Comparison of ENCODE assay signal across 8 cellular contexts in the genomic region with DNA sequence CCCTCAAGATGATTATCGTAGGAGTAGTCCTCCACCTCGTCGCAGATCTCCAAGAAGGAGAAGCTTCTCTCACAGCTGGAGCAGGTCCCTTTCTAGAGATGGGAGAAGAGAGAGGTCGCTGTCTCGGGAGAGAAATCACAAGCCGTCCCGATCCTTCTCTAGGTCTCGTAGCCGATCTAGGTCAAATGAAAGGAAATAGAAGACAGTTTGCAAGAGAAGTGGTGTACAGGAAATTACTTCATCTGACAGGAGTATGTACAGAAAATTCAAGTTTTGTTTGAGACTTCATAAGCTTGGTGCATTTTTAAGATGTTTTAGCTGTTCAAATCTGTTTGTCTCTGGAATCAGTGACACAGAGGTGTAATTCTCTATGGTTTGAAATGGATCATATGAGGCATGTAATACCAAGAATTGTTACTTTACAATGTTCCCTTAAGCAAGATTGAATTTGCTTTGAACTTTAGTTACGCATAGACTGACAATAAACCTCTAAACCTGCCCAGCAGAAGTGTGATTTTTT. TPM values are rescaled to one million over a fixed set of nuclear protein-coding genes. Genes with fewer than 3 reads are reported as not detected.
DNase-seq lines count a peak whose midpoint lies in the region; ATAC-seq, FAIRE-seq and TF ChIP-seq lines count a peak whose summit lies in the region.
"Not testable (repeated sequence)": the region's sequence is repeated elsewhere in the genome, so short reads cannot be mapped to it uniquely, and the experiment has no call there.

No MANE protein-coding gene starts in this region.

- TF ChIP-seq CTCF in Loucy (conservative IDR thresholded peaks at IDR 0.05; ENCODE audit: low read length) = not testable (repeated sequence)

- not testable (repeated sequence) for H4K20me1 ChIP-seq in Loucy (ENCODE audit: insufficient read depth, low read length, poor library complexity, severe bottlenecking)

- H3K4me3 ChIP-seq in CD4-positive, CD25-positive, alpha-beta regulatory T cell (ENCODE audit: low read depth, low read length) = not testable (repeated sequence)
- peak overlapping the region; percentile 34 for H3K4me3 ChIP-seq in Loucy (ENCODE audit: low read length, poor library complexity, severe bottlenecking)

- intact Hi-C loops in activated CD4-positive, alpha-beta T cell treated with anti-CD3 and anti-CD28 coated beads, Interleukin-2, amount 10 ng/mL, durations not matched to agents 24 days and 14 days (cut with micrococcal nuclease); activated T-helper 1 cell treated with anti-CD3 and anti-CD28 coated beads, Interleukin-12 subunit alpha, Interleukin-12 subunit beta, Interleukin-2, Interleukin-4 antibody, amounts not matched to agents 30 ng/mL and 10 ng/mL and 1 ng/mL, durations not matched to agents 14 hours and 24 hours and 36 hours (cut with micrococcal nuclease): not testable (repeated sequence)

- POLR2A ChIA-PET in activated CD8-positive, alpha-beta T cell treated with anti-CD3 and anti-CD28 coated beads, Interleukin-2, amount 10 ng/mL, durations not matched to agents 7 days and 5 days (lab: Charles Lee) = not testable (repeated sequence)

- H3K27me3 Mint-ChIP-seq in CD4-positive, CD25-positive, alpha-beta regulatory T cell = peaks cover 40% of the 10 kb centered on the region
- peaks cover 28% of the 10 kb centered on the region for H3K27me3 Mint-ChIP-seq in activated CD4-positive, alpha-beta T cell treated with anti-CD3 and anti-CD28 coated beads, Interleukin-2, amount 10 ng/mL, durations not matched to agents 24 days and 14 days
- H3K27me3 Mint-ChIP-seq in activated CD8-positive, alpha-beta T cell treated with anti-CD3 and anti-CD28 coated beads, Interleukin-2, amount 10 ng/mL, durations not matched to agents 7 days and 5 days (ENCODE audit: low read depth) = peaks cover 11% of the 10 kb centered on the region
- H3K27me3 Mint-ChIP-seq in activated T-helper 1 cell treated with anti-CD3 and anti-CD28 coated beads, Interleukin-12 subunit alpha, Interleukin-12 subunit beta, Interleukin-2, Interleukin-4 antibody, amounts not matched to agents 30 ng/mL and 10 ng/mL and 1 ng/mL, durations not matched to agents 14 hours and 24 hours and 36 hours (ENCODE audit: insufficient read depth) = peaks cover 12% of the 10 kb centered on the region
- not testable (repeated sequence) for H3K27me3 Mint-ChIP-seq in activated naive CD4-positive, alpha-beta T cell treated with anti-CD3 and anti-CD28 coated beads, Interleukin-2, amount 50 U/mL, for 24 hours

- H2AFZ ChIP-seq in Loucy (ENCODE audit: low read length) = peak overlapping the region; percentile 35; the same call in 1 of the 2 replicates

- H3K9ac ChIP-seq in Loucy (ENCODE audit: low read depth, low read length, poor library complexity, severe bottlenecking) = not testable (repeated sequence)

- peak overlapping the region; percentile 62 for H3K4me2 ChIP-seq in Loucy (ENCODE audit: low read depth, low read length, poor library complexity, severe bottlenecking)

- H3K9me2 ChIP-seq in Loucy (replicated peaks; ENCODE audit: low read depth, low read length) = not testable (repeated sequence)

- peak; percentile 10 for FAIRE-seq in colon (lab: Jason Lieb, UNC)

- not testable (repeated sequence) for H3K27me3 ChIP-seq in CD4-positive, CD25-positive, alpha-beta regulatory T cell (ENCODE audit: control insufficient read depth, insufficient read depth, low read length)
- H3K27me3 ChIP-seq in Loucy (ENCODE audit: insufficient read depth, low read length, poor library complexity, severe bottlenecking) = peaks cover 49% of the 10 kb centered on the region

- H3F3A ChIP-seq in Loucy (ENCODE audit: low read depth) = not testable (repeated sequence)

- H3K27ac Mint-ChIP-seq in CD4-positive, CD25-positive, alpha-beta regulatory T cell = peak overlapping the region in 2 of 3 donors; percentile 26 to 62
- peak overlapping the region; percentile 31 for H3K27ac Mint-ChIP-seq in activated CD4-positive, alpha-beta T cell treated with anti-CD3 and anti-CD28 coated beads, Interleukin-2, amount 10 ng/mL, durations not matched to agents 24 days and 14 days
- H3K27ac Mint-ChIP-seq in activated CD8-positive, alpha-beta T cell treated with anti-CD3 and anti-CD28 coated beads, Interleukin-2, amount 10 ng/mL, durations not matched to agents 7 days and 5 days = peak overlapping the region; percentile 48
- peak overlapping the region; percentile 62 for H3K27ac Mint-ChIP-seq in activated T-helper 1 cell treated with anti-CD3 and anti-CD28 coated beads, Interleukin-12 subunit alpha, Interleukin-12 subunit beta, Interleukin-2, Interleukin-4 antibody, amounts not matched to agents 30 ng/mL and 10 ng/mL and 1 ng/mL, durations not matched to agents 14 hours and 24 hours and 36 hours
- H3K27ac Mint-ChIP-seq in activated naive CD4-positive, alpha-beta T cell treated with anti-CD3 and anti-CD28 coated beads, Interleukin-2, amount 50 U/mL, for 24 hours = peak overlapping the region; percentile 65
- H3K27ac Mint-ChIP-seq in stimulated activated effector memory CD8-positive, alpha-beta T cell treated with anti-CD3 and anti-CD28 coated beads, Interleukin-12 subunit alpha, Interleukin-12 subunit beta, amount 100 ng/mL, for 72 hours = peak overlapping the region; percentile 96

- not testable (repeated sequence) for ATAC-seq in CD4-positive, CD25-positive, alpha-beta regulatory T cell (ENCODE audit: low read depth in 2 of 2); activated CD8-positive, alpha-beta T cell treated with anti-CD3 and anti-CD28 coated beads, Interleukin-2, amount 10 ng/mL, durations not matched to agents 7 days and 5 days
- ATAC-seq in stimulated activated effector memory CD8-positive, alpha-beta T cell treated with anti-CD3 and anti-CD28 coated beads, Interleukin-12 subunit alpha, Interleukin-12 subunit beta, amount 100 ng/mL, for 72 hours = peak; percentile 72

- not testable (repeated sequence) for H3K79me2 ChIP-seq in Loucy (ENCODE audit: insufficient read depth, low read length)

- H3K27ac ChIP-seq in CD4-positive, CD25-positive, alpha-beta regulatory T cell (ENCODE audit: insufficient read depth, low read length, poor library complexity, severe bottlenecking) = not testable (repeated sequence)

- H3K36me3 Mint-ChIP-seq in CD4-positive, CD25-positive, alpha-beta regulatory T cell; activated CD4-positive, alpha-beta T cell treated with anti-CD3 and anti-CD28 coated beads, Interleukin-2, amount 10 ng/mL, durations not matched to agents 24 days and 14 days (ENCODE audit: low read depth); activated CD8-positive, alpha-beta T cell treated with anti-CD3 and anti-CD28 coated beads, Interleukin-2, amount 10 ng/mL, durations not matched to agents 7 days and 5 days (ENCODE audit: low read depth); activated T-helper 1 cell treated with anti-CD3 and anti-CD28 coated beads, Interleukin-12 subunit alpha, Interleukin-12 subunit beta, Interleukin-2, Interleukin-4 antibody, amounts not matched to agents 30 ng/mL and 10 ng/mL and 1 ng/mL, durations not matched to agents 14 hours and 24 hours and 36 hours (ENCODE audit: low read depth); activated naive CD4-positive, alpha-beta T cell treated with anti-CD3 and anti-CD28 coated beads, Interleukin-2, amount 50 U/mL, for 24 hours; stimulated activated effector memory CD8-positive, alpha-beta T cell treated with anti-CD3 and anti-CD28 coated beads, Interleukin-12 subunit alpha, Interleukin-12 subunit beta, amount 100 ng/mL, for 72 hours: not testable (repeated sequence)

- DNase-seq in CD4-positive, CD25-positive, alpha-beta regulatory T cell; activated CD4-positive, alpha-beta T cell treated with anti-CD3 and anti-CD28 coated beads, Interleukin-2, amount 10 ng/mL, durations not matched to agents 24 days and 14 days; activated CD8-positive, alpha-beta T cell treated with anti-CD3 and anti-CD28 coated beads, Interleukin-2, amount 10 ng/mL, durations not matched to agents 7 days and 5 days; activated T-helper 1 cell treated with anti-CD3 and anti-CD28 coated beads, Interleukin-12 subunit alpha, Interleukin-12 subunit beta, Interleukin-2, Interleukin-4 antibody, amounts not matched to agents 30 ng/mL and 10 ng/mL and 1 ng/mL, durations not matched to agents 14 hours and 24 hours and 36 hours (ENCODE audit: low spot score); stimulated activated effector memory CD8-positive, alpha-beta T cell treated with anti-CD3 and anti-CD28 coated beads, Interleukin-12 subunit alpha, Interleukin-12 subunit beta, amount 100 ng/mL, for 72 hours (ENCODE audit: low spot score in 2 of 2): not testable (repeated sequence)

- not testable (repeated sequence) for H3K36me3 ChIP-seq in CD4-positive, CD25-positive, alpha-beta regulatory T cell (ENCODE audit: control insufficient read depth, insufficient read depth, low read length); Loucy (ENCODE audit: insufficient read depth, low read length)

- not testable (repeated sequence) for H3K9me3 Mint-ChIP-seq in CD4-positive, CD25-positive, alpha-beta regulatory T cell; activated CD4-positive, alpha-beta T cell treated with anti-CD3 and anti-CD28 coated beads, Interleukin-2, amount 10 ng/mL, durations not matched to agents 24 days and 14 days; activated CD8-positive, alpha-beta T cell treated with anti-CD3 and anti-CD28 coated beads, Interleukin-2, amount 10 ng/mL, durations not matched to agents 7 days and 5 days (ENCODE audit: insufficient read depth); activated T-helper 1 cell treated with anti-CD3 and anti-CD28 coated beads, Interleukin-12 subunit alpha, Interleukin-12 subunit beta, Interleukin-2, Interleukin-4 antibody, amounts not matched to agents 30 ng/mL and 10 ng/mL and 1 ng/mL, durations not matched to agents 14 hours and 24 hours and 36 hours; activated naive CD4-positive, alpha-beta T cell treated with anti-CD3 and anti-CD28 coated beads, Interleukin-2, amount 50 U/mL, for 24 hours; stimulated activated effector memory CD8-positive, alpha-beta T cell treated with anti-CD3 and anti-CD28 coated beads, Interleukin-12 subunit alpha, Interleukin-12 subunit beta, amount 100 ng/mL, for 72 hours

- CTCF ChIA-PET in activated CD8-positive, alpha-beta T cell treated with anti-CD3 and anti-CD28 coated beads, Interleukin-2, amount 10 ng/mL, durations not matched to agents 7 days and 5 days (lab: Charles Lee) = interaction anchor here (1.0 kb wide), 1 partner anchor 56 kb away, joined by 4 read pairs; no protein-coding TSS in a partner anchor

- peaks cover 11% of the 10 kb centered on the region for H3K4me1 ChIP-seq in CD4-positive, CD25-positive, alpha-beta regulatory T cell (ENCODE audit: control insufficient read depth, insufficient read depth, low read length, poor library complexity, severe bottlenecking)
- H3K4me1 ChIP-seq in Loucy (ENCODE audit: insufficient read depth, low read length, poor library complexity, severe bottlenecking) = peaks cover 13% of the 10 kb centered on the region

- H3K4me1 Mint-ChIP-seq in CD4-positive, CD25-positive, alpha-beta regulatory T cell = peaks cover 9 to 29% (median 16%) of the 10 kb centered on the region in 4 donors
- H3K4me1 Mint-ChIP-seq in activated CD4-positive, alpha-beta T cell treated with anti-CD3 and anti-CD28 coated beads, Interleukin-2, amount 10 ng/mL, durations not matched to agents 24 days and 14 days = peaks cover 17% of the 10 kb centered on the region
- peaks cover 31% of the 10 kb centered on the region for H3K4me1 Mint-ChIP-seq in activated CD8-positive, alpha-beta T cell treated with anti-CD3 and anti-CD28 coated beads, Interleukin-2, amount 10 ng/mL, durations not matched to agents 7 days and 5 days (ENCODE audit: low read depth)
- peaks cover 21% of the 10 kb centered on the region for H3K4me1 Mint-ChIP-seq in activated T-helper 1 cell treated with anti-CD3 and anti-CD28 coated beads, Interleukin-12 subunit alpha, Interleukin-12 subunit beta, Interleukin-2, Interleukin-4 antibody, amounts not matched to agents 30 ng/mL and 10 ng/mL and 1 ng/mL, durations not matched to agents 14 hours and 24 hours and 36 hours (ENCODE audit: low read depth)
- H3K4me1 Mint-ChIP-seq in activated naive CD4-positive, alpha-beta T cell treated with anti-CD3 and anti-CD28 coated beads, Interleukin-2, amount 50 U/mL, for 24 hours = peaks cover 34% of the 10 kb centered on the region
- H3K4me1 Mint-ChIP-seq in stimulated activated effector memory CD8-positive, alpha-beta T cell treated with anti-CD3 and anti-CD28 coated beads, Interleukin-12 subunit alpha, Interleukin-12 subunit beta, amount 100 ng/mL, for 72 hours = peaks cover 48% of the 10 kb centered on the region

- peak overlapping the region in 1 of 4 donors; percentile 4 for H3K4me3 Mint-ChIP-seq in CD4-positive, CD25-positive, alpha-beta regulatory T cell
- H3K4me3 Mint-ChIP-seq in activated CD4-positive, alpha-beta T cell treated with anti-CD3 and anti-CD28 coated beads, Interleukin-2, amount 10 ng/mL, durations not matched to agents 24 days and 14 days = peak overlapping the region; percentile 46
- peak overlapping the region; percentile 11 for H3K4me3 Mint-ChIP-seq in activated CD8-positive, alpha-beta T cell treated with anti-CD3 and anti-CD28 coated beads, Interleukin-2, amount 10 ng/mL, durations not matched to agents 7 days and 5 days
- H3K4me3 Mint-ChIP-seq in activated T-helper 1 cell treated with anti-CD3 and anti-CD28 coated beads, Interleukin-12 subunit alpha, Interleukin-12 subunit beta, Interleukin-2, Interleukin-4 antibody, amounts not matched to agents 30 ng/mL and 10 ng/mL and 1 ng/mL, durations not matched to agents 14 hours and 24 hours and 36 hours = peak overlapping the region; percentile 49
- H3K4me3 Mint-ChIP-seq in activated naive CD4-positive, alpha-beta T cell treated with anti-CD3 and anti-CD28 coated beads, Interleukin-2, amount 50 U/mL, for 24 hours = peak overlapping the region; percentile 35
- peak overlapping the region; percentile 75 for H3K4me3 Mint-ChIP-seq in stimulated activated effector memory CD8-positive, alpha-beta T cell treated with anti-CD3 and anti-CD28 coated beads, Interleukin-12 subunit alpha, Interleukin-12 subunit beta, amount 100 ng/mL, for 72 hours

- H3K9me3 ChIP-seq in CD4-positive, CD25-positive, alpha-beta regulatory T cell (ENCODE audit: control insufficient read depth in 2 of 2, low read length in 2 of 2); Loucy (ENCODE audit: insufficient read depth, low read depth, low read length): not testable (repeated sequence)

RNA-seq across cellular contexts. Expression of gene SPTY2D1, which starts 31.3 kb away (rescaled TPM):
- 62.0 TPM for total RNA-seq in CD4-positive, CD25-positive, alpha-beta regulatory T cell
- polyA plus RNA-seq in CD4-positive, CD25-positive, alpha-beta regulatory T cell = 10 to 100 TPM; 11.2 to 13.5 (median 12.6) TPM
- 22.6 and 22.8 TPM in 2 replicates for total RNA-seq in activated CD4-positive, alpha-beta T cell treated with anti-CD3 and anti-CD28 coated beads, Interleukin-2, amount 10 ng/mL, durations not matched to agents 24 days and 14 days
- 10 to 100 TPM; 25.7 to 26.0 TPM for total RNA-seq in activated CD8-positive, alpha-beta T cell treated with anti-CD3 and anti-CD28 coated beads, Interleukin-2, amount 10 ng/mL, durations not matched to agents 7 days and 5 days
- total RNA-seq in activated T-helper 1 cell treated with anti-CD3 and anti-CD28 coated beads, Interleukin-12 subunit alpha, Interleukin-12 subunit beta, Interleukin-2, Interleukin-4 antibody, amounts not matched to agents 30 ng/mL and 10 ng/mL and 1 ng/mL, durations not matched to agents 14 hours and 24 hours and 36 hours = 29.2 and 29.6 TPM in 2 replicates

RNA-seq across cellular contexts. Expression of gene TMEM86A, which starts 33.2 kb away (rescaled TPM):
- 4.8 TPM for total RNA-seq in CD4-positive, CD25-positive, alpha-beta regulatory T cell
- polyA plus RNA-seq in CD4-positive, CD25-positive, alpha-beta regulatory T cell = 1 to 10 TPM in 3 of 4 donors, under 1 TPM in 1; 1.00 to 2.2 (median 1.2) TPM
- 0.21 and 0.73 TPM in 2 replicates for total RNA-seq in activated CD4-positive, alpha-beta T cell treated with anti-CD3 and anti-CD28 coated beads, Interleukin-2, amount 10 ng/mL, durations not matched to agents 24 days and 14 days
- under 1 TPM; 0.26 to 0.52 TPM for total RNA-seq in activated CD8-positive, alpha-beta T cell treated with anti-CD3 and anti-CD28 coated beads, Interleukin-2, amount 10 ng/mL, durations not matched to agents 7 days and 5 days
- total RNA-seq in activated T-helper 1 cell treated with anti-CD3 and anti-CD28 coated beads, Interleukin-12 subunit alpha, Interleukin-12 subunit beta, Interleukin-2, Interleukin-4 antibody, amounts not matched to agents 30 ng/mL and 10 ng/mL and 1 ng/mL, durations not matched to agents 14 hours and 24 hours and 36 hours = 0.52 and 0.93 TPM in 2 replicates

Comparison
In these comparisons a context has a peak if more than half of its experiments do, and no peak if none do; other contexts are left out.
1. H3K27ac Mint-ChIP-seq: peak in every context shown above with its lines; median percentile 96 in stimulated activated effector memory CD8-positive, alpha-beta T cell treated with anti-CD3 and anti-CD28 coated beads, Interleukin-12 subunit alpha, Interleukin-12 subunit beta, amount 100 ng/mL, for 72 hours; 65 in activated naive CD4-positive, alpha-beta T cell treated with anti-CD3 and anti-CD28 coated beads, Interleukin-2, amount 50 U/mL, for 24 hours; 62 in activated T-helper 1 cell treated with anti-CD3 and anti-CD28 coated beads, Interleukin-12 subunit alpha, Interleukin-12 subunit beta, Interleukin-2, Interleukin-4 antibody, amounts not matched to agents 30 ng/mL and 10 ng/mL and 1 ng/mL, durations not matched to agents 14 hours and 24 hours and 36 hours; 48 in activated CD8-positive, alpha-beta T cell treated with anti-CD3 and anti-CD28 coated beads, Interleukin-2, amount 10 ng/mL, durations not matched to agents 7 days and 5 days; 44 in CD4-positive, CD25-positive, alpha-beta regulatory T cell; 31 in activated CD4-positive, alpha-beta T cell treated with anti-CD3 and anti-CD28 coated beads, Interleukin-2, amount 10 ng/mL, durations not matched to agents 24 days and 14 days.